In the genomic region with DNA sequence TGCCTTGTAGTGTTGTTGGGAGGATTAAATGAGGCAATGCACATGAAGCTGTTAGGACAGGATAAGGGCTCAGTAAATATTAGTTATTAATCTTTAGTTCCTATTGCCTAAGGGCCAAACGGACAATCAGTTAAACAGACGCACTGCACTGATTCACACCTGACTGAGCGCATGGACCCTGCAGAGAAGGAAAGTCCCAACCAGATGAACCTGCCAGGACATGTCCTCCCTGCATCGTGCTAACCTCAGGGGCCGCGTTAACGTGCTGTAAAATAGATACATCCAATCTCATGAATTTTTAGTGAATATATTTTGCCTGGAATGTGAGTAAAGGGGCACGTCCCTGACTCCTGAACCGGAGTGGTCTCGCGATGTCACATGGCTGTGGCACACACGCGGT, we compare ENCODE assay signal across 18 cellular contexts. TPM values are rescaled to one million over a fixed set of nuclear protein-coding genes. Genes with fewer than 3 reads are reported as not detected.
DNase-seq lines count a peak whose midpoint lies in the region; ATAC-seq, FAIRE-seq and TF ChIP-seq lines count a peak whose summit lies in the region.
"Had no signal": no experiment of that assay in that cellular context is flagged by ENCODE, and none has a peak within 500 bp of the region (broad histone marks: within the 10 kb centered on the region; RNA-seq: fewer than 3 reads in every experiment).

No MANE protein-coding gene starts in this region.

- H3K9me2 ChIP-seq in GM23338 (ENCODE audit: insufficient read depth), result no peaks in the 10 kb centered on the region

- H3K14ac ChIP-seq in H1 (ENCODE audit: insufficient read length), result no peak overlapping the region

- no peak overlapping the region; the same call in 1 of the 2 replicates for H2AK5ac ChIP-seq in H1 (ENCODE audit: low read depth, low read length)

- no peak for ATAC-seq in GM23338
- no peak for ATAC-seq in gastrocnemius medialis
- no peak for ATAC-seq in gastroesophageal sphincter

- no peak for TF ChIP-seq RAD21 in H1 (IDR thresholded peaks at IDR 0.05 in 1 of 2, conservative IDR thresholded peaks at IDR 0.05 in 1 of 2; ENCODE audit: low read depth in 2 of 2, low read length in 2 of 2)

- H3K4me3 Mint-ChIP-seq in glutamatergic neuron (ENCODE audit: unreplicated experiment), result no peak overlapping the region
- no peak overlapping the region for H3K4me3 Mint-ChIP-seq in GM23338
- H3K4me3 Mint-ChIP-seq: B cell; CD4-positive, alpha-beta T cell had no signal

- in situ Hi-C loops in Caki2 (cut with HindIII; ENCODE audit: low pct_unique_long_range_greater_than_20kb, low sequenced_read_pairs), result no loop called here
- in situ Hi-C loops in gastrocnemius medialis (cut with MboI; ENCODE audit: low sequenced_read_pairs in 4 of 4), result no loop called here

- H3K4me3 ChIP-seq in H1 (ENCODE audit: extremely low read depth in 1 of 4, insufficient read depth in 2 of 4, low read depth in 3 of 4, low read length in 4 of 4), result no peak overlapping the region
- no peak overlapping the region for H3K4me3 ChIP-seq in GM23338
- H3K4me3 ChIP-seq in gastrocnemius medialis, result no peak overlapping the region
- H3K4me3 ChIP-seq in gastroesophageal sphincter, result no peak overlapping the region

- H2AFZ ChIP-seq in H1 (ENCODE audit: low read length) (no peak overlapping the region), GM23338 (no peak overlapping the region)

- TF ChIP-seq POLR2A in H1 (IDR thresholded peaks at IDR 0.05; ENCODE audit: control extremely low read depth in 1 of 2, low read depth in 2 of 2, low read length in 2 of 2) (no peak), gastrocnemius medialis (IDR thresholded peaks at IDR 0.05) (no peak), gastroesophageal sphincter (IDR thresholded peaks at IDR 0.05) (no peak)

- no peak for FAIRE-seq in H1 (lab: Jason Lieb, UNC)
- FAIRE-seq: A204.1 had no signal

- intact Hi-C loops in gastrocnemius medialis (cut with DNase I; ENCODE audit: low total_unique reads), result no loop called here

- no peak overlapping the region for H2BK20ac ChIP-seq in H1 (ENCODE audit: low read length)

- no peak overlapping the region for H3K27ac ChIP-seq in RWPE1
- H3K27ac ChIP-seq in H1 (ENCODE audit: low read depth, low read length), result no peak overlapping the region; the same call in 1 of the 2 replicates
- no peak overlapping the region for H3K27ac ChIP-seq in GM23338 (ENCODE audit: low read depth)
- H3K27ac ChIP-seq in gastrocnemius medialis, result no peak overlapping the region
- no peak overlapping the region for H3K27ac ChIP-seq in gastroesophageal sphincter

- H3K4me1 ChIP-seq in H1 (replicated peaks in 1 of 4; ENCODE audit: control insufficient read depth in 3 of 4, insufficient read depth in 4 of 4, low read length in 3 of 4) (no peaks in the 10 kb centered on the region; a peak in 1 of 7 replicates), GM23338 (ENCODE audit: insufficient read depth) (0 out of 2 replicates have a peak, but pooled peaks cover 4% of the 10 kb centered on the region), gastrocnemius medialis (no peaks in the 10 kb centered on the region), gastroesophageal sphincter (no peaks in the 10 kb centered on the region)

- H3F3A ChIP-seq in GM23338 (replicated peaks; ENCODE audit: low read depth), result no peaks in the 10 kb centered on the region

- H3K36me3 ChIP-seq in H1 (ENCODE audit: control insufficient read depth in 2 of 4, insufficient read depth in 4 of 4, low read length in 3 of 4), result no peaks in the 10 kb centered on the region
- no peaks in the 10 kb centered on the region for H3K36me3 ChIP-seq in GM23338 (ENCODE audit: insufficient read depth)
- H3K36me3 ChIP-seq in gastrocnemius medialis, result no peaks in the 10 kb centered on the region
- no peaks in the 10 kb centered on the region for H3K36me3 ChIP-seq in gastroesophageal sphincter

- peak overlapping the region; percentile 9 for H4K91ac ChIP-seq in H1 (replicated peaks; ENCODE audit: insufficient read length, low read length)

- H2BK15ac ChIP-seq in H1 (ENCODE audit: low read length), result no peak overlapping the region

- POLR2A ChIA-PET in RWPE1 (lab: Yijun Ruan, JAX; ENCODE audit: low non-redundant PET) (no interaction called here), H1 (lab: Charles Lee; ENCODE audit: partially characterized antibody) (no interaction called here)

- peak; percentile 9 for DNase-seq in Caki2 (ENCODE audit: low read depth)
- peak; percentile 20 for DNase-seq in RWPE1 (ENCODE audit: low spot score)
- no peak for DNase-seq in H1 (ENCODE audit: low read depth in 1 of 2, low spot score in 2 of 2)
- no peak for DNase-seq in glutamatergic neuron
- DNase-seq in GM23338 (ENCODE audit: low spot score), result no peak
- DNase-seq in gastrocnemius medialis, result no peak
- DNase-seq in NK-92 treated with Interleukin-12 subunit alpha and Interleukin-12 subunit beta, amount 100 ng/mL, for 24 hours (lab: John Stamatoyannopoulos, UW), result no peak
- DNase-seq: C1 segment of cervical spinal cord; CD4-positive, alpha-beta T cell; COR-L47; DND-41; GDM1; H7; IMR-90 had no signal

- no peak overlapping the region for H3K9ac ChIP-seq in H1 (replicated peaks in 1 of 4; ENCODE audit: extremely low read depth in 1 of 4, low read depth in 3 of 4, low read length in 3 of 4)

- no peaks in the 10 kb centered on the region; the same call in 1 of the 2 replicates for H3K79me1 ChIP-seq in H1 (ENCODE audit: low read depth, low read length)

- TF ChIP-seq EP300 in H1 (IDR thresholded peaks at IDR 0.05; ENCODE audit: borderline replicate concordance in 1 of 2, low read depth in 2 of 2, low read length in 2 of 2) (no peak), gastroesophageal sphincter (IDR thresholded peaks at IDR 0.05) (no peak)

- H2BK120ac ChIP-seq in H1 (replicated peaks; ENCODE audit: low read depth, low read length), result no peak overlapping the region

- H3K27ac Mint-ChIP-seq in glutamatergic neuron (ENCODE audit: unreplicated experiment), result peak overlapping the region; percentile 29
- H3K27ac Mint-ChIP-seq in GM23338, result no peak overlapping the region
- H3K27ac Mint-ChIP-seq: B cell; CD4-positive, alpha-beta T cell had no signal

- CTCF ChIA-PET in RWPE1 (lab: Yijun Ruan, JAX), result interaction anchor here (0.6 kb wide), 1 partner anchor 616 kb away, joined by 5 read pairs; no protein-coding TSS in a partner anchor
- CTCF ChIA-PET in H1 (lab: Charles Lee; ENCODE audit: partially characterized antibody), result no interaction called here

- WGBS in H1 (ENCODE audit: extremely low coverage in 1 of 2, insufficient coverage in 1 of 2, insufficient read length in 1 of 2, insufficient replicate concordance in 2 of 2, low coverage in 1 of 2, low lambda C conversion rate in 2 of 2, missing lambda C conversion rate in 1 of 2), 2 experiments, result 94% methylated on average over 13 of the region's 13 CpGs; no CpG with 5 or more reads in 1 of the 2 experiments
- WGBS in gastroesophageal sphincter (ENCODE audit: low coverage in 1 of 2), 2 donors, result 89 to 94% methylated on average over 7 to 13 of the region's 13 CpGs

- H3K27me3 ChIP-seq in H1 (replicated peaks in 1 of 4; ENCODE audit: control insufficient read depth in 3 of 4, extremely low read depth in 1 of 4, insufficient read depth in 3 of 4, low read length in 3 of 4) (no peaks in the 10 kb centered on the region; a peak in 1 of 7 replicates), GM23338 (ENCODE audit: insufficient read depth) (no peaks in the 10 kb centered on the region), gastrocnemius medialis (no peaks in the 10 kb centered on the region), gastroesophageal sphincter (peaks cover 32% of the 10 kb centered on the region)

- H3K36me3 Mint-ChIP-seq in glutamatergic neuron (ENCODE audit: unreplicated experiment), result peaks cover 2% of the 10 kb centered on the region
- H3K36me3 Mint-ChIP-seq in GM23338 (ENCODE audit: low read depth), result no peaks in the 10 kb centered on the region

- H3K9me3 ChIP-seq in H1 (ENCODE audit: insufficient read depth in 2 of 2, low read depth in 1 of 2, low read length in 1 of 2), result no peaks in the 10 kb centered on the region
- H3K9me3 ChIP-seq in gastrocnemius medialis, result no peaks in the 10 kb centered on the region
- no peaks in the 10 kb centered on the region for H3K9me3 ChIP-seq in gastroesophageal sphincter

- no peaks in the 10 kb centered on the region for H3K23me2 ChIP-seq in H1 (ENCODE audit: low read depth, low read length)

- H4K20me1 ChIP-seq in H1 (replicated peaks in 1 of 2; ENCODE audit: control insufficient read depth in 1 of 2, insufficient read depth in 2 of 2, low read length in 2 of 2) (peaks cover 0 to 2% of the 10 kb centered on the region in 2 experiments), GM23338 (replicated peaks; ENCODE audit: insufficient read depth) (no peaks in the 10 kb centered on the region)

- H4K5ac ChIP-seq in H1 (ENCODE audit: insufficient read length, low read depth, low read length), result no peak overlapping the region

- H4K8ac ChIP-seq in H1 (ENCODE audit: extremely low read depth, insufficient read depth, low read length), result no peak overlapping the region

- H3K4me1 Mint-ChIP-seq in glutamatergic neuron (ENCODE audit: low read depth, unreplicated experiment) (peaks cover 53% of the 10 kb centered on the region), GM23338 (peaks cover 5% of the 10 kb centered on the region)
- H3K4me1 Mint-ChIP-seq: B cell had no signal

- no peaks in the 10 kb centered on the region for H3K27me3 Mint-ChIP-seq in glutamatergic neuron (ENCODE audit: unreplicated experiment)
- peaks cover 7% of the 10 kb centered on the region for H3K27me3 Mint-ChIP-seq in GM23338 (ENCODE audit: insufficient read depth, low read depth, poor library complexity)

- no peak overlapping the region for H3K56ac ChIP-seq in H1 (replicated peaks; ENCODE audit: insufficient read length, low read depth, low read length)

- H3K79me2 ChIP-seq in H1 (ENCODE audit: control insufficient read depth in 1 of 2, insufficient read depth in 2 of 2, low read length in 2 of 2), result no peaks in the 10 kb centered on the region
- 0 out of 2 replicates have a peak, but pooled peaks cover 2% of the 10 kb centered on the region for H3K79me2 ChIP-seq in GM23338 (replicated peaks; ENCODE audit: insufficient read depth)

- TF ChIP-seq CTCF in RWPE1 (conservative IDR thresholded peaks at IDR 0.05; ENCODE audit: low read depth), result no peak
- TF ChIP-seq CTCF in H1 (IDR thresholded peaks at IDR 0.05; ENCODE audit: control extremely low read depth in 1 of 3, insufficient read depth in 1 of 3, low read depth in 1 of 3, low read length in 3 of 3), result no peak
- TF ChIP-seq CTCF in glutamatergic neuron (IDR thresholded peaks at IDR 0.05; ENCODE audit: partially characterized antibody, unreplicated experiment), result no peak
- no peak for TF ChIP-seq CTCF in GM23338 (conservative IDR thresholded peaks at IDR 0.05; ENCODE audit: low read depth in 2 of 2)
- no peak for TF ChIP-seq CTCF in gastrocnemius medialis (IDR thresholded peaks at IDR 0.05 in 4 of 5, conservative IDR thresholded peaks at IDR 0.05 in 1 of 5)
- TF ChIP-seq CTCF in gastroesophageal sphincter (IDR thresholded peaks at IDR 0.05), result no peak

- H3K4ac ChIP-seq in H1 (replicated peaks; ENCODE audit: insufficient read length, low read depth, low read length), result no peak overlapping the region

- H2BK12ac ChIP-seq in H1 (ENCODE audit: low read depth, low read length), result no peak overlapping the region; the same call in 1 of the 2 replicates

- no peak overlapping the region for H2BK5ac ChIP-seq in H1 (ENCODE audit: low read depth, low read length)

- H3K9me3 Mint-ChIP-seq in glutamatergic neuron (ENCODE audit: unreplicated experiment), result peaks cover 4% of the 10 kb centered on the region
- H3K9me3 Mint-ChIP-seq in GM23338, result no peaks in the 10 kb centered on the region
- H3K9me3 Mint-ChIP-seq: CD4-positive, alpha-beta T cell had no signal

- no peak overlapping the region for H3K18ac ChIP-seq in H1 (ENCODE audit: extremely low read depth, low read length)

- H3K23ac ChIP-seq in H1 (ENCODE audit: insufficient read length), result no peak overlapping the region

- H3K4me2 ChIP-seq in H1 (ENCODE audit: insufficient read depth in 1 of 2, low read depth in 2 of 2, low read length in 2 of 2) (no peak overlapping the region), GM23338 (no peak overlapping the region)

RNA-seq across cellular contexts. Expression of a gene that starts 12.4 kb away (rescaled TPM):
- 0.14 TPM in 1 of 2 replicates, not detected in the other for total RNA-seq in Caki2 (2014; rRNA removed; shearing (Covaris generic); ENCODE audit: low replicate concordance)
- total RNA-seq in H1 (2021; fragmentation: NEBNext Ultra II Directional; extraction: Animal tissue kit (Norgen Biotek cat#: 25700)), result 2.7 and 2.8 TPM in 2 replicates
- polyA plus RNA-seq in H1 (2011; rRNA removed), result 2.2 and 3.9 TPM in 2 replicates
- polyA plus RNA-seq in H1 (2011; cell fraction: cytosol; rRNA removed), result 3.0 TPM
- 7.6 TPM for polyA plus RNA-seq in H1 (2011; cell fraction: nucleus; rRNA removed)
- polyA plus RNA-seq in H1 (2012, experiment 1 of 2), result 1.7 to 2.8 TPM (median 2.0 TPM) in 4 replicates
- 0.47 TPM for polyA plus RNA-seq in H1 (2012, experiment 2 of 2)
- polyA plus RNA-seq in H1 (2013, experiment 1 of 2), result 0.81 TPM
- 0.81 TPM for polyA plus RNA-seq in H1 (2013, experiment 2 of 2)
- polyA minus RNA-seq in H1 (2011; rRNA and poly(A)+ RNA removed), result 1.8 and 2.1 TPM in 2 replicates
- 1.4 TPM for polyA minus RNA-seq in H1 (2011; cell fraction: cytosol; rRNA and poly(A)+ RNA removed)
- polyA minus RNA-seq in H1 (2011; cell fraction: nucleus; rRNA and poly(A)+ RNA removed), result 6.6 TPM
- total RNA-seq in glutamatergic neuron (ENCODE audit: unreplicated experiment), result 20.6 TPM
- 1.6 and 5.0 TPM in 2 replicates for total RNA-seq in GM23338 (2014; rRNA removed; shearing (Covaris generic))
- 1.7 and 2.0 TPM in 2 replicates for polyA plus RNA-seq in GM23338 (2016; fragmentation: Nextera tagmentation; extraction: Ambion mirVana)
- under 1 TPM; 0.07 to 0.87 (median 0.10) TPM for total RNA-seq in gastrocnemius medialis
- 1 to 10 TPM; 1.3 to 5.4 (median 1.8) TPM for total RNA-seq in gastroesophageal sphincter
- total RNA-seq: HT-29, IMR-90 had no signal
- polyA plus RNA-seq: IMR-90 had no signal

Comparison
In these comparisons a context has a peak if more than half of its experiments do, and no peak if none do; other contexts are left out.
1. DNase-seq: peak in Caki2 (single experiment) and RWPE1 (single experiment); none in H1 (0 of 2), glutamatergic neuron (single experiment), GM23338 (single experiment), gastrocnemius medialis (0 of 2) and NK-92 treated with Interleukin-12 subunit alpha and Interleukin-12 subunit beta, amount 100 ng/mL, for 24 hours (single experiment).